ENCODE assay signal across 2 cellular contexts in genomic region chr4:113979157-113979972, GRCh38.
TF ChIP-seq lines count a peak whose summit lies in the region.

TSS of gene ARSJ (minus strand) at chr4:113979647. CDS start at chr4:113978834, 813 bp downstream.

TF ChIP-seq in GM23338, 12 proteins besides CTCF, POLR2A, EP300 and RAD21 (continued from another document):
- TF ChIP-seq ZNF462 (CRISPR knock-in tag; IDR thresholded peaks at IDR 0.05) (no peak), REST (IDR thresholded peaks at IDR 0.05; ENCODE audit: unreplicated experiment) (no peak), EZH2 (IDR thresholded peaks at IDR 0.05; ENCODE audit: low read depth, unreplicated experiment) (no peak)

TF ChIP-seq in SK-N-SH, 30 proteins besides CTCF, POLR2A, EP300 and RAD21 (continued from another document):
- TF ChIP-seq REST (IDR thresholded peaks at IDR 0.05; ENCODE audit: low read depth, low read length) (no peak; the same call in 1 of the 2 replicates), USF2 (IDR thresholded peaks at IDR 0.05; ENCODE audit: borderline replicate concordance, low read depth, low read length) (no peak), FOSL2 (IDR thresholded peaks at IDR 0.05; ENCODE audit: borderline replicate concordance, low read depth) (peak; percentile 50; the same call in 1 of the 2 replicates)
TF ChIP-seq in SK-N-SH: peak in this region for 13.
